ENCODE assay signal across 1 cellular context in the genomic region with DNA sequence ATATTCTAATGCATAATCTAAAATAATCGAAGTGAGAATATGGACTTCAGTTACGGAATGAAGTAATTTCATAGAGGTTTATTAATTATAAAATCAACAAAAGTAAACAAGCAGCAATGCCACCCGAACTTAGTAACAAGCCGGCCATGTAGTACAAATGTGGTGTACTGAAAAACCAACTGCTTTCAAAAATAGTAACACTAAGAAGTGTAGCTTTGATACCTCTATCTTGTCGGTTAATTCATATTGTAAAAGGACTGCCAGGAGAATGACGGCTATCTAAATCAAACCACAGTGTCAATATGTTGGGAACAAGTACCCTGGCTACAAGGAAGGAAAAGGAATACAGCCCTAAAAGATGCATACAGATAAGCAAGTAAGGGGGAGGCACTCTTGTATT.
TF ChIP-seq lines count a peak whose summit lies in the region.

No MANE protein-coding gene starts in this region.

TF ChIP-seq in GM23338, 12 proteins besides CTCF, POLR2A, EP300 and RAD21 (continued from another document):
- TF ChIP-seq, protein P1, sequence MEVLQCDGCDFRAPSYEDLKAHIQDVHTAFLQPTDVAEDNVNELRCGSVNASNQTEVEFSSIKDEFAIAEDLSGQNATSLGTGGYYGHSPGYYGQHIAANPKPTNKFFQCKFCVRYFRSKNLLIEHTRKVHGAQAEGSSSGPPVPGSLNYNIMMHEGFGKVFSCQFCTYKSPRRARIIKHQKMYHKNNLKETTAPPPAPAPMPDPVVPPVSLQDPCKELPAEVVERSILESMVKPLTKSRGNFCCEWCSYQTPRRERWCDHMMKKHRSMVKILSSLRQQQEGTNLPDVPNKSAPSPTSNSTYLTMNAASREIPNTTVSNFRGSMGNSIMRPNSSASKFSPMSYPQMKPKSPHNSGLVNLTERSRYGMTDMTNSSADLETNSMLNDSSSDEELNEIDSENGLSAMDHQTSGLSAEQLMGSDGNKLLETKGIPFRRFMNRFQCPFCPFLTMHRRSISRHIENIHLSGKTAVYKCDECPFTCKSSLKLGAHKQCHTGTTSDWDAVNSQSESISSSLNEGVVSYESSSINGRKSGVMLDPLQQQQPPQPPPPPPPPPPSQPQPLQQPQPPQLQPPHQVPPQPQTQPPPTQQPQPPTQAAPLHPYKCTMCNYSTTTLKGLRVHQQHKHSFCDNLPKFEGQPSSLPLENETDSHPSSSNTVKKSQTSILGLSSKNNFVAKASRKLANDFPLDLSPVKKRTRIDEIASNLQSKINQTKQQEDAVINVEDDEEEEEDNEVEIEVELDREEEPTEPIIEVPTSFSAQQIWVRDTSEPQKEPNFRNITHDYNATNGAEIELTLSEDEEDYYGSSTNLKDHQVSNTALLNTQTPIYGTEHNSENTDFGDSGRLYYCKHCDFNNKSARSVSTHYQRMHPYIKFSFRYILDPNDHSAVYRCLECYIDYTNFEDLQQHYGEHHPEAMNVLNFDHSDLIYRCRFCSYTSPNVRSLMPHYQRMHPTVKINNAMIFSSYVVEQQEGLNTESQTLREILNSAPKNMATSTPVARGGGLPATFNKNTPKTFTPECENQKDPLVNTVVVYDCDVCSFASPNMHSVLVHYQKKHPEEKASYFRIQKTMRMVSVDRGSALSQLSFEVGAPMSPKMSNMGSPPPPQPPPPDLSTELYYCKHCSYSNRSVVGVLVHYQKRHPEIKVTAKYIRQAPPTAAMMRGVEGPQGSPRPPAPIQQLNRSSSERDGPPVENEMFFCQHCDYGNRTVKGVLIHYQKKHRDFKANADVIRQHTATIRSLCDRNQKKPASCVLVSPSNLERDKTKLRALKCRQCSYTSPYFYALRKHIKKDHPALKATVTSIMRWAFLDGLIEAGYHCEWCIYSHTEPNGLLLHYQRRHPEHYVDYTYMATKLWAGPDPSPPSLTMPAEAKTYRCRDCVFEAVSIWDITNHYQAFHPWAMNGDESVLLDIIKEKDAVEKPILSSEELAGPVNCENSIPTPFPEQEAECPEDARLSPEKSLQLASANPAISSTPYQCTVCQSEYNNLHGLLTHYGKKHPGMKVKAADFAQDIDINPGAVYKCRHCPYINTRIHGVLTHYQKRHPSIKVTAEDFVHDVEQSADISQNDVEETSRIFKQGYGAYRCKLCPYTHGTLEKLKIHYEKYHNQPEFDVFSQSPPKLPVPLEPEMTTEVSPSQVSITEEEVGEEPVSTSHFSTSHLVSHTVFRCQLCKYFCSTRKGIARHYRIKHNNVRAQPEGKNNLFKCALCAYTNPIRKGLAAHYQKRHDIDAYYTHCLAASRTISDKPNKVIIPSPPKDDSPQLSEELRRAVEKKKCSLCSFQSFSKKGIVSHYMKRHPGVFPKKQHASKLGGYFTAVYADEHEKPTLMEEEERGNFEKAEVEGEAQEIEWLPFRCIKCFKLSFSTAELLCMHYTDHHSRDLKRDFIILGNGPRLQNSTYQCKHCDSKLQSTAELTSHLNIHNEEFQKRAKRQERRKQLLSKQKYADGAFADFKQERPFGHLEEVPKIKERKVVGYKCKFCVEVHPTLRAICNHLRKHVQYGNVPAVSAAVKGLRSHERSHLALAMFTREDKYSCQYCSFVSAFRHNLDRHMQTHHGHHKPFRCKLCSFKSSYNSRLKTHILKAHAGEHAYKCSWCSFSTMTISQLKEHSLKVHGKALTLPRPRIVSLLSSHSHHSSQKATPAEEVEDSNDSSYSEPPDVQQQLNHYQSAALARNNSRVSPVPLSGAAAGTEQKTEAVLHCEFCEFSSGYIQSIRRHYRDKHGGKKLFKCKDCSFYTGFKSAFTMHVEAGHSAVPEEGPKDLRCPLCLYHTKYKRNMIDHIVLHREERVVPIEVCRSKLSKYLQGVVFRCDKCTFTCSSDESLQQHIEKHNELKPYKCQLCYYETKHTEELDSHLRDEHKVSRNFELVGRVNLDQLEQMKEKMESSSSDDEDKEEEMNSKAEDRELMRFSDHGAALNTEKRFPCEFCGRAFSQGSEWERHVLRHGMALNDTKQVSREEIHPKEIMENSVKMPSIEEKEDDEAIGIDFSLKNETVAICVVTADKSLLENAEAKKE (CRISPR knock-in tag; IDR thresholded peaks at IDR 0.05): no peak
- TF ChIP-seq NANOG (IDR thresholded peaks at IDR 0.05; ENCODE audit: borderline replicate concordance) (no peak), JUNB (IDR thresholded peaks at IDR 0.05; ENCODE audit: unreplicated experiment) (no peak), ZNF331 (CRISPR knock-in tag; IDR thresholded peaks at IDR 0.05; ENCODE audit: low read depth) (no peak), EZH2phosphoT487 (IDR thresholded peaks at IDR 0.05; ENCODE audit: unreplicated experiment) (no peak), STAT1 (IDR thresholded peaks at IDR 0.05; ENCODE audit: unreplicated experiment) (no peak), ZNF114 (CRISPR knock-in tag; IDR thresholded peaks at IDR 0.05) (no peak)
- TF ChIP-seq, protein P2, sequence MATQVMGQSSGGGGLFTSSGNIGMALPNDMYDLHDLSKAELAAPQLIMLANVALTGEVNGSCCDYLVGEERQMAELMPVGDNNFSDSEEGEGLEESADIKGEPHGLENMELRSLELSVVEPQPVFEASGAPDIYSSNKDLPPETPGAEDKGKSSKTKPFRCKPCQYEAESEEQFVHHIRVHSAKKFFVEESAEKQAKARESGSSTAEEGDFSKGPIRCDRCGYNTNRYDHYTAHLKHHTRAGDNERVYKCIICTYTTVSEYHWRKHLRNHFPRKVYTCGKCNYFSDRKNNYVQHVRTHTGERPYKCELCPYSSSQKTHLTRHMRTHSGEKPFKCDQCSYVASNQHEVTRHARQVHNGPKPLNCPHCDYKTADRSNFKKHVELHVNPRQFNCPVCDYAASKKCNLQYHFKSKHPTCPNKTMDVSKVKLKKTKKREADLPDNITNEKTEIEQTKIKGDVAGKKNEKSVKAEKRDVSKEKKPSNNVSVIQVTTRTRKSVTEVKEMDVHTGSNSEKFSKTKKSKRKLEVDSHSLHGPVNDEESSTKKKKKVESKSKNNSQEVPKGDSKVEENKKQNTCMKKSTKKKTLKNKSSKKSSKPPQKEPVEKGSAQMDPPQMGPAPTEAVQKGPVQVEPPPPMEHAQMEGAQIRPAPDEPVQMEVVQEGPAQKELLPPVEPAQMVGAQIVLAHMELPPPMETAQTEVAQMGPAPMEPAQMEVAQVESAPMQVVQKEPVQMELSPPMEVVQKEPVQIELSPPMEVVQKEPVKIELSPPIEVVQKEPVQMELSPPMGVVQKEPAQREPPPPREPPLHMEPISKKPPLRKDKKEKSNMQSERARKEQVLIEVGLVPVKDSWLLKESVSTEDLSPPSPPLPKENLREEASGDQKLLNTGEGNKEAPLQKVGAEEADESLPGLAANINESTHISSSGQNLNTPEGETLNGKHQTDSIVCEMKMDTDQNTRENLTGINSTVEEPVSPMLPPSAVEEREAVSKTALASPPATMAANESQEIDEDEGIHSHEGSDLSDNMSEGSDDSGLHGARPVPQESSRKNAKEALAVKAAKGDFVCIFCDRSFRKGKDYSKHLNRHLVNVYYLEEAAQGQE (IDR thresholded peaks at IDR 0.05; ENCODE audit: unreplicated experiment): no peak
